In the genomic region with DNA sequence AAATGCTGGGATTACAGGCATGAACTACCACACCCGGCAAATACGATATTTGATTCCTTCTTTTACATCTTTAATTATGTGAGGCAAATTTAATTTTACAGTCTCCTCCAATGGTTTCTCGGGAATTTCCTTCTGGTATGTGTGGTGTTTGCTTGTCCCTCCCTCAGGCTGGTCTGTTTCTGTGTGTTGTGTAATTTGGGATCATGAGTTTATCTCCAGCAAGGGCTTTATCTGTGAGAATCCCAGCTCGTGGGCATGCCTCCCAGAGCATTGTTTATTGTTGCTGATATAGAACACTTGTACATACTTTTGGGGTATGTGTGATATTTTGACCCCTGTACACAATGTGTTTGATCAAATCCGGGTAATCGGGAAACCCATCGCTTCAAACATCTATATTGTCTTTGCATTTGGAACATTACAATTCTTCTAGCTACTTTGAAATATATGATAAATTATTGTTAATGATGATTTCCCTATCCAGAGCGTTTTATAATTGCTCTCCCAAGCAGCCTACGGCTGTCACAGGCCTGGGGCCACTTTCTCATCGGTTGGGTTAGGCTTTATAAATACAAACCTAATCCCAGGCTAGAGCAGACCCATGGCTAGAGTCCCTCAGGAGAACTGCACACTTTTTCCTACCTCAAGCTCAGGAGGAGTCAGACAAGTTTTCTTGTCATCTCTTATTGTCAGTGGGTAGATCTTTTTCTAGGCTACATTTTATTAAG, we compare ENCODE assay signal across 1 cellular context.
TF ChIP-seq lines count a peak whose summit lies in the region.

No MANE protein-coding gene starts in this region.

TF ChIP-seq in IMR-90, 13 proteins besides CTCF, POLR2A, EP300 and RAD21:
- peak; percentile 88 for TF ChIP-seq CEBPB (IDR thresholded peaks at IDR 0.05; ENCODE audit: low read depth, low read length)
- no peak for TF ChIP-seq RCOR1 (IDR thresholded peaks at IDR 0.05; ENCODE audit: insufficient replicate concordance, low read length)
- peak; percentile 56; the same call in 1 of the 2 replicates for TF ChIP-seq BHLHE40 (IDR thresholded peaks at IDR 0.05; ENCODE audit: low read depth, low read length)
TF ChIP-seq in IMR-90: peak in this region for 2.
